24 cellular contexts compared by ENCODE assay signal in genomic region chr20:63013207-63013606, GRCh38. TPM values are rescaled to one million over a fixed set of nuclear protein-coding genes. Genes with fewer than 3 reads are reported as not detected.
"Had no signal": no experiment of that assay in that cellular context is flagged by ENCODE, and none has a peak within 500 bp of the region (broad histone marks: within the 10 kb centered on the region; RNA-seq: fewer than 3 reads in every experiment).

No MANE protein-coding gene starts in this region.

- DNase-seq: KBM-7, NCI-H1092, NCI-H1105 treated with DMSO at 0.1 percent for 48 hours, NCI-H1417 treated with DMSO at 0.1 percent for 48 hours, NCI-H146, NCI-H1694 treated with DMSO at 0.1 percent for 48 hours, NCI-H1930, NCI-H2081, NCI-H2107, NCI-H2227 treated with DMSO at 0.1 percent for 48 hours, NCI-H524 treated with DMSO at 0.1 percent for 48 hours, NCI-H69, NCI-H774, PC-3, SHP77 had no signal

- H3K27ac ChIP-seq: HL-60, RWPE1 had no signal

- ATAC-seq: Panc1, PC-3 had no signal

RNA-seq across cellular contexts. Expression of gene BHLHE23, which starts 6.4 kb away (rescaled TPM):
- total RNA-seq: LHCN-M2; MCF 10A; NCI-H460; OCI-LY7; PC-3; SK-MEL-5; T-helper 1 cell treated with Interleukin-12 subunit alpha and Interleukin-12 subunit beta and Interleukin-4 antibody, amounts not matched to agents 30 ng/mL and 1 ng/mL, for 36 hours had no signal
